Comparison of ENCODE assay signal across 20 cellular contexts in genomic region chr7:45118292-45118691, GRCh38. TPM values are rescaled to one million over a fixed set of nuclear protein-coding genes. Genes with fewer than 3 reads are reported as not detected.
DNase-seq lines count a peak whose midpoint lies in the region; ATAC-seq and TF ChIP-seq lines count a peak whose summit lies in the region.
"Had no signal": no experiment of that assay in that cellular context is flagged by ENCODE, and none has a peak within 500 bp of the region (broad histone marks: within the 10 kb centered on the region; RNA-seq: fewer than 3 reads in every experiment).

No MANE protein-coding gene starts in this region.

- peak overlapping the region in 1 of 11 experiments; percentile 16; a peak in 1 of 22 replicates for H3K9ac ChIP-seq in BLaER1 treated with 17β-estradiol and CSF1 and Interleukin-3, amounts not matched to agents 10 nM and 100 nM
- H3K9ac ChIP-seq: GM23248 had no signal

- no peak overlapping the region for H3K4me3 Mint-ChIP-seq in activated naive CD4-positive, alpha-beta T cell treated with anti-CD3 and anti-CD28 coated beads, Interleukin-2, amount 10 ng/mL, durations not matched to agents 7 days and 5 days
- no peak overlapping the region for H3K4me3 Mint-ChIP-seq in Caco-2 (ENCODE audit: unreplicated experiment)
- H3K4me3 Mint-ChIP-seq: CD4-positive, CD25-positive, alpha-beta regulatory T cell; CD8-positive, alpha-beta memory T cell had no signal

- H3K27me3 Mint-ChIP-seq in activated naive CD4-positive, alpha-beta T cell treated with anti-CD3 and anti-CD28 coated beads, Interleukin-2, amount 10 ng/mL, durations not matched to agents 7 days and 5 days = peaks cover 31% of the 10 kb centered on the region
- no peaks in the 10 kb centered on the region for H3K27me3 Mint-ChIP-seq in Caco-2 (ENCODE audit: insufficient read depth, unreplicated experiment)

- ATAC-seq in activated naive CD4-positive, alpha-beta T cell treated with anti-CD3 and anti-CD28 coated beads, Interleukin-2, amount 50 U/mL, for 72 hours = no peak
- ATAC-seq in HG03571 (IDR thresholded peaks at IDR 0.05; ENCODE audit: unreplicated experiment) = no peak

- no peaks in the 10 kb centered on the region for H3K27me3 ChIP-seq in BLaER1 treated with 17β-estradiol and CSF1 and Interleukin-3, amounts not matched to agents 10 nM and 100 nM
- no peaks in the 10 kb centered on the region for H3K27me3 ChIP-seq in Caco-2 (replicated peaks; ENCODE audit: control insufficient read depth, insufficient read depth, low read length)

- no peaks in the 10 kb centered on the region for H3K36me3 ChIP-seq in BLaER1 treated with 17β-estradiol and CSF1 and Interleukin-3, amounts not matched to agents 10 nM and 100 nM
- H3K36me3 ChIP-seq in Caco-2 (ENCODE audit: control insufficient read depth, insufficient read depth, low read length) = no peaks in the 10 kb centered on the region
- H3K36me3 ChIP-seq: HAP-1 had no signal

- no TSS peak for BruUV-seq in Caco-2 (replicated peaks; lab: Mats Ljungman, UMichigan)

- POLR2A ChIA-PET in Caco-2 (lab: Charles Lee) = no interaction called here

- peak overlapping the region in 8 of 11 experiments; percentile 26 to 71 (median 65); a peak in 15 of 22 replicates for H3K4me2 ChIP-seq in BLaER1 treated with 17β-estradiol and CSF1 and Interleukin-3, amounts not matched to agents 10 nM and 100 nM

- no peaks in the 10 kb centered on the region for H4K20me1 ChIP-seq in BLaER1 treated with 17β-estradiol and CSF1 and Interleukin-3, amounts not matched to agents 10 nM and 100 nM

- peaks cover 38% of the 10 kb centered on the region for H3K4me1 Mint-ChIP-seq in activated naive CD4-positive, alpha-beta T cell treated with anti-CD3 and anti-CD28 coated beads, Interleukin-2, amount 10 ng/mL, durations not matched to agents 7 days and 5 days
- H3K4me1 Mint-ChIP-seq in Caco-2 (ENCODE audit: low read depth, unreplicated experiment) = no peaks in the 10 kb centered on the region

- no peak overlapping the region for H3K27ac ChIP-seq in BLaER1 treated with 17β-estradiol and CSF1 and Interleukin-3, amounts not matched to agents 10 nM and 100 nM
- H3K27ac ChIP-seq: GM23248 had no signal

- H3K27ac Mint-ChIP-seq in activated naive CD4-positive, alpha-beta T cell treated with anti-CD3 and anti-CD28 coated beads, Interleukin-2, amount 10 ng/mL, durations not matched to agents 7 days and 5 days = peak overlapping the region; percentile 35
- H3K27ac Mint-ChIP-seq in activated naive CD4-positive, alpha-beta T cell treated with anti-CD3 and anti-CD28 coated beads, Interleukin-2, amount 50 U/mL, for 72 hours = no peak overlapping the region
- no peak overlapping the region for H3K27ac Mint-ChIP-seq in Caco-2 (ENCODE audit: unreplicated experiment)
- H3K27ac Mint-ChIP-seq: CD4-positive, CD25-positive, alpha-beta regulatory T cell had no signal

- H3K9me3 ChIP-seq in BLaER1 treated with 17β-estradiol and CSF1 and Interleukin-3, amounts not matched to agents 10 nM and 100 nM (replicated peaks in 1 of 11) = no peaks in the 10 kb centered on the region
- H3K9me3 ChIP-seq in Caco-2 = no peaks in the 10 kb centered on the region
- H3K9me3 ChIP-seq: HAP-1 had no signal

- peaks cover 25 to 37% (median 28%) of the 10 kb centered on the region in 10 experiments for H3K4me1 ChIP-seq in BLaER1 treated with 17β-estradiol and CSF1 and Interleukin-3, amounts not matched to agents 10 nM and 100 nM
- no peaks in the 10 kb centered on the region for H3K4me1 ChIP-seq in Caco-2
- H3K4me1 ChIP-seq: HAP-1 had no signal

- intact Hi-C loops in Caco-2 (cut with micrococcal nuclease; ENCODE audit: unreplicated experiment) = no loop called here

- H3K36me3 Mint-ChIP-seq in activated naive CD4-positive, alpha-beta T cell treated with anti-CD3 and anti-CD28 coated beads, Interleukin-2, amount 10 ng/mL, durations not matched to agents 7 days and 5 days = no peaks in the 10 kb centered on the region
- H3K36me3 Mint-ChIP-seq in activated naive CD4-positive, alpha-beta T cell treated with anti-CD3 and anti-CD28 coated beads, Interleukin-2, amount 50 U/mL, for 72 hours = no peaks in the 10 kb centered on the region
- no peaks in the 10 kb centered on the region for H3K36me3 Mint-ChIP-seq in Caco-2 (ENCODE audit: insufficient read depth, unreplicated experiment)

- H3K4me3 ChIP-seq in BLaER1 treated with 17β-estradiol and CSF1 and Interleukin-3, amounts not matched to agents 10 nM and 100 nM = no peak overlapping the region
- no peak overlapping the region for H3K4me3 ChIP-seq in Caco-2 (ENCODE audit: low read depth, low read length)
- H3K4me3 ChIP-seq: GM23248, HAP-1 had no signal

- no peaks in the 10 kb centered on the region for H3K9me3 Mint-ChIP-seq in activated naive CD4-positive, alpha-beta T cell treated with anti-CD3 and anti-CD28 coated beads, Interleukin-2, amount 10 ng/mL, durations not matched to agents 7 days and 5 days
- no peaks in the 10 kb centered on the region for H3K9me3 Mint-ChIP-seq in activated naive CD4-positive, alpha-beta T cell treated with anti-CD3 and anti-CD28 coated beads, Interleukin-2, amount 50 U/mL, for 72 hours
- no peaks in the 10 kb centered on the region for H3K9me3 Mint-ChIP-seq in Caco-2 (ENCODE audit: unreplicated experiment)
- H3K9me3 Mint-ChIP-seq: CD8-positive, alpha-beta memory T cell had no signal

- CTCF ChIA-PET in activated naive CD4-positive, alpha-beta T cell treated with anti-CD3 and anti-CD28 coated beads, Interleukin-2, amount 10 ng/mL, durations not matched to agents 7 days and 5 days (lab: Charles Lee) = interaction anchor here (0.7 to 0.8 kb wide), 2 partner anchors 18 to 157 kb away, joined by 3 to 4 read pairs; no protein-coding TSS in a partner anchor
- CTCF ChIA-PET in Caco-2 (lab: Charles Lee) = no interaction called here

- no peak for TF ChIP-seq CTCF in Caco-2 (IDR thresholded peaks at IDR 0.05; ENCODE audit: insufficient read depth in 1 of 2, low read depth in 1 of 2, low read length in 1 of 2, severe bottlenecking in 1 of 2, unreplicated experiment in 1 of 2)

- DNase-seq in activated naive CD4-positive, alpha-beta T cell treated with anti-CD3 and anti-CD28 coated beads, Interleukin-2, amount 10 ng/mL, durations not matched to agents 7 days and 5 days = no peak
- no peak for DNase-seq in activated naive CD4-positive, alpha-beta T cell treated with anti-CD3 and anti-CD28 coated beads, Interleukin-2, amount 50 U/mL, for 72 hours (ENCODE audit: low spot score in 2 of 2)
- DNase-seq in islet precursor cell (peak; percentile 43), Caco-2 (no peak), NCI-H446 (lab: John Stamatoyannopoulos, UW) (no peak)
- DNase-seq: 8988T; C1 segment of cervical spinal cord; CD4-positive, CD25-positive, alpha-beta regulatory T cell; CD8-positive, alpha-beta memory T cell; DMS153; DMS79; GDM1; GM23248 had no signal

RNA-seq across cellular contexts. Expression of gene TBRG4, which starts 6.8 kb away (rescaled TPM):
- 100 to 1,000 TPM; 138 to 184 TPM for total RNA-seq in activated naive CD4-positive, alpha-beta T cell treated with anti-CD3 and anti-CD28 coated beads, Interleukin-2, amount 50 U/mL, for 72 hours
- 116 and 126 TPM in 2 replicates for total RNA-seq in Caco-2 (2022)

RNA-seq across cellular contexts. Expression of gene NACAD, which starts 29.5 kb away (rescaled TPM):
- total RNA-seq in activated naive CD4-positive, alpha-beta T cell treated with anti-CD3 and anti-CD28 coated beads, Interleukin-2, amount 50 U/mL, for 72 hours = under 1 TPM; 0.09 to 0.19 TPM
- total RNA-seq in Caco-2 (2022) = 1.0 and 1.1 TPM in 2 replicates

RNA-seq across cellular contexts. Expression of gene RAMP3, which starts 39.3 kb away (rescaled TPM):
- under 1 TPM in 1 of 2 donors, not detected in 1; 0.50 TPM for total RNA-seq in activated naive CD4-positive, alpha-beta T cell treated with anti-CD3 and anti-CD28 coated beads, Interleukin-2, amount 50 U/mL, for 72 hours
- total RNA-seq in Caco-2 (2022) = not detected in 2 replicates
- total RNA-seq: A673; CD4-positive, CD25-positive, alpha-beta regulatory T cell; CD8-positive, alpha-beta memory T cell; Daoy; GM23248; H4; HT-29 had no signal
